Comparison of ENCODE assay signal across 8 cellular contexts in the genomic region with DNA sequence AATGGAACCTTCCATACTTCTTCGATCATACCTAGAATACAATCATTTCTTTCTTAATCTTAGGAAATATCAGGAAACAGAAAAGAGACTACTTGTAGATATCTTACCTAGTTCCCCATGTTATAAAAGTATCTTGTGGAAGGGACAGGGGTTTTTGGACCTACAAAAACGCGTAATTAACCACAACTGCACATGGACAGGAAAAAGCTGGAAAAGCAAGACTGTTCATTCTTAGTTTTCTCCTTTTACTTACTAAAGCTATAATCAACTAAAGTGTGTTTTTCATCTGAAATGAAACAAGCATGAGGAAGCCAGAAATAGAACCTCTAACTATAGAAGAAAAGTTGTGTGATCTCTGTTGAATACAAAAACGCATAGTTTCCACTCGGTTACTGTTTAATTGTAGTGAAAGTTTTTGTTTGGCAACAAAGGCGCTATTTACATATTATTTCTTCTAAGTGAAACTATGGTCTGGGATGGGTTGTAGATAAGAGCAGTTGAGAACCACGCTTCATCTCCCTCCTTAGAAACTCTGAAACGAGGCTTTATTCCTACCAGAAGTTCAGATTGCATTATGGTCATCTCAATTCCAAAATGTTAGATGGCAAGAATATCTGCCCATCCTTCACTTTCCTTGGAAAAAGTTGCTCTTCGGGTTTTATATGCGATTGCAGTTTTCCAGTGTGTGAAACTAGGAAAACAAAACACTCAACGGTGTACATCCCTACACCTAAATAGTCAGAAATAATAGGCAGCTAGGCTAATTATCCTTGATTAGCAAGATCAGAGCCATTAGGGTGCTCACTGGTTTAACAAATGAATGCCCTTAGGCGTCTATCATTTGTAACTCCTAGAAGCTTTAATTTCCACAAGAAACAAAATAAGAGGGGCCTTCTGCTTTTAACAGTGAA. TPM values are rescaled to one million over a fixed set of nuclear protein-coding genes. Genes with fewer than 3 reads are reported as not detected.
DNase-seq lines count a peak whose midpoint lies in the region; ATAC-seq, FAIRE-seq and TF ChIP-seq lines count a peak whose summit lies in the region.

No MANE protein-coding gene starts in this region.

- no peak overlapping the region for H2BK15ac ChIP-seq in mesendoderm (replicated peaks; ENCODE audit: low read depth)

- H3K18ac ChIP-seq in mesendoderm (ENCODE audit: low read length), result peak overlapping the region; percentile 21

- H3K4me3 ChIP-seq in BLaER1, result peak overlapping the region; percentile 81
- peak overlapping the region; percentile 80 for H3K4me3 ChIP-seq in astrocyte of the cerebellum (ENCODE audit: low read depth, low read length)
- peak overlapping the region; percentile 62 for H3K4me3 ChIP-seq in mesendoderm (ENCODE audit: low read length)

- H3K4me1 ChIP-seq in BLaER1 (peaks cover 62% of the 10 kb centered on the region), mesendoderm (ENCODE audit: control insufficient read depth, low read depth, low read length) (peaks cover 5% of the 10 kb centered on the region)

- FAIRE-seq in frontal cortex (lab: Jason Lieb, UNC), result no peak

- H3K27me3 ChIP-seq in BLaER1 (no peaks in the 10 kb centered on the region), mesendoderm (ENCODE audit: insufficient read depth, low read length, poor library complexity) (no peaks in the 10 kb centered on the region)

- no peak for TF ChIP-seq CTCF in astrocyte of the cerebellum (IDR thresholded peaks at IDR 0.05; ENCODE audit: low read depth, low read length, missing control alignments)

- H3K79me2 ChIP-seq in mesendoderm (ENCODE audit: control insufficient read depth, insufficient read depth, low read length), result peaks cover 41% of the 10 kb centered on the region

- peak overlapping the region; percentile 12 for H2BK5ac ChIP-seq in mesendoderm (ENCODE audit: low read length)

- peak overlapping the region; percentile 40 for H3K4ac ChIP-seq in mesendoderm (ENCODE audit: low read depth, low read length)

- H3K27ac ChIP-seq in BLaER1 (peak overlapping the region; percentile 95), mesendoderm (ENCODE audit: low read depth, low read length) (peak overlapping the region; percentile 87)

- DNase-seq in astrocyte of the cerebellum (ENCODE audit: low read depth) (no peak), mesendoderm (peak; percentile 39), frontal cortex (ENCODE audit: low spot score in 2 of 2) (no peak), NCI-H510A treated with DMSO at 0.1 percent for 48 hours (lab: John Stamatoyannopoulos, UW) (no peak), left lobe of liver (ENCODE audit: low spot score) (no peak)

- H3K4me2 ChIP-seq in BLaER1, result peak overlapping the region; percentile 88
- peak overlapping the region; percentile 60 for H3K4me2 ChIP-seq in mesendoderm (ENCODE audit: low read length)

- H2AK5ac ChIP-seq in mesendoderm (ENCODE audit: low read length), result no peak overlapping the region

- H3K36me3 ChIP-seq in BLaER1, result peaks cover 29% of the 10 kb centered on the region
- no peaks in the 10 kb centered on the region for H3K36me3 ChIP-seq in mesendoderm (ENCODE audit: control insufficient read depth, insufficient read depth, low read length)

- ATAC-seq in HG02885 (IDR thresholded peaks at IDR 0.05; ENCODE audit: poor library complexity, unreplicated experiment), result peak; percentile 21
- no peak for ATAC-seq in left lobe of liver
- ATAC-seq in GM21360 (IDR thresholded peaks at IDR 0.05; ENCODE audit: unreplicated experiment), result no peak

- H3K79me1 ChIP-seq in mesendoderm (ENCODE audit: low read length), result no peaks in the 10 kb centered on the region

- H4K5ac ChIP-seq in mesendoderm (ENCODE audit: low read length), result peak overlapping the region; percentile 7

- whole genome bisulfite sequencing in mesendoderm (ENCODE audit: extremely low coverage, insufficient coverage, low lambda C conversion rate), result no CpG with 5 or more reads among the region's 12 CpGs

- H3K56ac ChIP-seq in mesendoderm (ENCODE audit: low read length), result peak overlapping the region; percentile 96

- no peaks in the 10 kb centered on the region for H3K9me3 ChIP-seq in BLaER1

- H4K8ac ChIP-seq in mesendoderm (ENCODE audit: low read depth, low read length), result peak overlapping the region; percentile 39

- in situ Hi-C loops in astrocyte of the cerebellum (cut with HindIII; ENCODE audit: low sequenced_read_pairs), result loop anchor here (10.0 kb wide), 1 partner anchor 93 kb away; no protein-coding TSS in a partner anchor

- peaks cover 36% of the 10 kb centered on the region for H4K20me1 ChIP-seq in BLaER1

- H3K9ac ChIP-seq in BLaER1 (peak overlapping the region; percentile 97), mesendoderm (ENCODE audit: low read length) (peak overlapping the region; percentile 93)

- H2BK120ac ChIP-seq in mesendoderm (ENCODE audit: low read depth, low read length), result peak overlapping the region; percentile 82

- H3K23ac ChIP-seq in mesendoderm (ENCODE audit: low read length), result no peak overlapping the region

RNA-seq across cellular contexts. Expression of gene BCAT1, which starts 1.1 kb away (rescaled TPM):
- 131 TPM for polyA plus RNA-seq in mesendoderm (2013, experiment 1 of 2)
- 130 TPM for polyA plus RNA-seq in mesendoderm (2013, experiment 2 of 2)
- total RNA-seq in frontal cortex, result 48.5 TPM
- 2.8 TPM for total RNA-seq in left lobe of liver

Comparison
In these comparisons a context has a peak if more than half of its experiments do, and no peak if none do; other contexts are left out.
1. RNA of gene BCAT1, which starts 1.1 kb away (total RNA-seq): 48.5 TPM in frontal cortex (single experiment); 2.8 TPM in left lobe of liver (single experiment); every median in the first group is over 10 times any median in the second.
2. Peak in every context shown above with its lines, with median percentiles within 50 percentile points of each other: H3K4me3 ChIP-seq.